Comparison of ENCODE assay signal across 8 cellular contexts in genomic region chr4:185471235-185472062, GRCh38. TPM values are rescaled to one million over a fixed set of nuclear protein-coding genes. Genes with fewer than 3 reads are reported as not detected.
DNase-seq lines count a peak whose midpoint lies in the region; ATAC-seq and TF ChIP-seq lines count a peak whose summit lies in the region.

Gene CCDC110 (minus strand): TSS chr4:185471733. CDS start chr4:185471683, 50 bp downstream.

- TF ChIP-seq CTCF in fibroblast of pulmonary artery (IDR thresholded peaks at IDR 0.05; ENCODE audit: low read length, missing control alignments): peak; percentile 12
- peak; percentile 42 for TF ChIP-seq CTCF in nephron progenitor cell (IDR thresholded peaks at IDR 0.05)

- peak within 1 kb of the TSS; percentile 88 for H3K4me3 Mint-ChIP-seq in activated T-helper 2 cell treated with anti-CD3 and anti-CD28 coated beads, Interferon-gamma antibody, Interleukin-2, Interleukin-4, amounts not matched to agents 10 μg/mL and 5 μg/mL and 100 μg/mL, durations not matched to agents 14 hours and 24 hours and 36 hours (ENCODE audit: low read depth)
- peak within 1 kb of the TSS; percentile 94 for H3K4me3 Mint-ChIP-seq in nephron progenitor cell

- peak within 1 kb of the TSS; percentile 83 for H3K4me3 ChIP-seq in fibroblast of pulmonary artery (replicated peaks; ENCODE audit: low read depth, low read length)

- DNase-seq in DMS153 treated with DMSO at 0.1 percent for 48 hours (lab: John Stamatoyannopoulos, UW; ENCODE audit: unreplicated experiment): peak; percentile 86
- peak; percentile 39 for DNase-seq in HuH-7 (ENCODE audit: low spot score)
- peak; percentile 87 for DNase-seq in RKO (ENCODE audit: low spot score)
- DNase-seq in activated T-helper 2 cell treated with anti-CD3 and anti-CD28 coated beads, Interferon-gamma antibody, Interleukin-2, Interleukin-4, amounts not matched to agents 10 μg/mL and 5 μg/mL and 100 μg/mL, durations not matched to agents 14 hours and 24 hours and 36 hours (ENCODE audit: low spot score): peak; percentile 79
- DNase-seq in fibroblast of pulmonary artery (ENCODE audit: low read depth): peak; percentile 98
- peak; percentile 96 for DNase-seq in nephron progenitor cell
- peak; percentile 94 for DNase-seq in stimulated activated naive CD8-positive, alpha-beta T cell treated with anti-CD3 and anti-CD28 coated beads, Interleukin-15, Interleukin-2, amounts not matched to agents 100 U/mL and 50 U/mL, for 24 hours

- H3K4me1 Mint-ChIP-seq in activated T-helper 2 cell treated with anti-CD3 and anti-CD28 coated beads, Interferon-gamma antibody, Interleukin-2, Interleukin-4, amounts not matched to agents 10 μg/mL and 5 μg/mL and 100 μg/mL, durations not matched to agents 14 hours and 24 hours and 36 hours (ENCODE audit: low read depth): peaks cover 8% of the 10 kb centered on the region
- peaks cover 12% of the 10 kb centered on the region for H3K4me1 Mint-ChIP-seq in nephron progenitor cell

- no peaks in the 10 kb centered on the region for H3K36me3 Mint-ChIP-seq in activated T-helper 2 cell treated with anti-CD3 and anti-CD28 coated beads, Interferon-gamma antibody, Interleukin-2, Interleukin-4, amounts not matched to agents 10 μg/mL and 5 μg/mL and 100 μg/mL, durations not matched to agents 14 hours and 24 hours and 36 hours (ENCODE audit: low read depth)
- H3K36me3 Mint-ChIP-seq in nephron progenitor cell (ENCODE audit: low read depth): no peaks in the 10 kb centered on the region

- peak; percentile 91 for ATAC-seq in GM21528 (IDR thresholded peaks at IDR 0.05; ENCODE audit: low FRiP score, unreplicated experiment)
- ATAC-seq in stimulated activated naive CD8-positive, alpha-beta T cell treated with anti-CD3 and anti-CD28 coated beads, Interleukin-15, Interleukin-2, amounts not matched to agents 100 U/mL and 50 U/mL, for 24 hours: peak; percentile 94

- H3K27me3 Mint-ChIP-seq in activated T-helper 2 cell treated with anti-CD3 and anti-CD28 coated beads, Interferon-gamma antibody, Interleukin-2, Interleukin-4, amounts not matched to agents 10 μg/mL and 5 μg/mL and 100 μg/mL, durations not matched to agents 14 hours and 24 hours and 36 hours (ENCODE audit: low read depth): peaks cover 44% of the 10 kb centered on the region
- peaks cover 79% of the 10 kb centered on the region for H3K27me3 Mint-ChIP-seq in nephron progenitor cell (ENCODE audit: low read depth, poor library complexity)

- intact Hi-C loops in activated T-helper 2 cell treated with anti-CD3 and anti-CD28 coated beads, Interferon-gamma antibody, Interleukin-2, Interleukin-4, amounts not matched to agents 10 μg/mL and 5 μg/mL and 100 μg/mL, durations not matched to agents 14 hours and 24 hours and 36 hours (cut with micrococcal nuclease): loop anchor here (1.0 to 5.0 kb wide), 6 partner anchors 46 to 1964 kb away; partner anchors contain the start of genes ANKRD37, CFAP97, CYP4V2 and ING2

- no peaks in the 10 kb centered on the region for H3K9me3 Mint-ChIP-seq in activated T-helper 2 cell treated with anti-CD3 and anti-CD28 coated beads, Interferon-gamma antibody, Interleukin-2, Interleukin-4, amounts not matched to agents 10 μg/mL and 5 μg/mL and 100 μg/mL, durations not matched to agents 14 hours and 24 hours and 36 hours
- H3K9me3 Mint-ChIP-seq in nephron progenitor cell: peaks cover 13% of the 10 kb centered on the region

- no peak within 1 kb of the TSS for H3K27ac Mint-ChIP-seq in activated T-helper 2 cell treated with anti-CD3 and anti-CD28 coated beads, Interferon-gamma antibody, Interleukin-2, Interleukin-4, amounts not matched to agents 10 μg/mL and 5 μg/mL and 100 μg/mL, durations not matched to agents 14 hours and 24 hours and 36 hours
- no peak within 1 kb of the TSS for H3K27ac Mint-ChIP-seq in nephron progenitor cell

RNA-seq across cellular contexts. Expression of gene CCDC110, which starts in this region (rescaled TPM):
- not detected in 2 replicates for total RNA-seq in activated T-helper 2 cell treated with anti-CD3 and anti-CD28 coated beads, Interferon-gamma antibody, Interleukin-2, Interleukin-4, amounts not matched to agents 10 μg/mL and 5 μg/mL and 100 μg/mL, durations not matched to agents 14 hours and 24 hours and 36 hours

Comparison
In these comparisons a context has a peak if more than half of its experiments do, and no peak if none do; other contexts are left out.
1. Peak in every context shown above with its lines: DNase-seq, ATAC-seq and H3K4me3 ChIP-seq.
2. Peak in DNase-seq in activated T-helper 2 cell treated with anti-CD3 and anti-CD28 coated beads, Interferon-gamma antibody, Interleukin-2, Interleukin-4, amounts not matched to agents 10 μg/mL and 5 μg/mL and 100 μg/mL, durations not matched to agents 14 hours and 24 hours and 36 hours; RNA of the gene not detected or under 1 TPM.
3. DNase-seq: peak in every context shown above with its lines; median percentile 98 in fibroblast of pulmonary artery; 96 in nephron progenitor cell; 94 in stimulated activated naive CD8-positive, alpha-beta T cell treated with anti-CD3 and anti-CD28 coated beads, Interleukin-15, Interleukin-2, amounts not matched to agents 100 U/mL and 50 U/mL, for 24 hours; 87 in RKO; 86 in DMS153 treated with DMSO at 0.1 percent for 48 hours; 79 in activated T-helper 2 cell treated with anti-CD3 and anti-CD28 coated beads, Interferon-gamma antibody, Interleukin-2, Interleukin-4, amounts not matched to agents 10 μg/mL and 5 μg/mL and 100 μg/mL, durations not matched to agents 14 hours and 24 hours and 36 hours; 39 in HuH-7.